Comparison of ENCODE assay signal across 11 cellular contexts in the genomic region with DNA sequence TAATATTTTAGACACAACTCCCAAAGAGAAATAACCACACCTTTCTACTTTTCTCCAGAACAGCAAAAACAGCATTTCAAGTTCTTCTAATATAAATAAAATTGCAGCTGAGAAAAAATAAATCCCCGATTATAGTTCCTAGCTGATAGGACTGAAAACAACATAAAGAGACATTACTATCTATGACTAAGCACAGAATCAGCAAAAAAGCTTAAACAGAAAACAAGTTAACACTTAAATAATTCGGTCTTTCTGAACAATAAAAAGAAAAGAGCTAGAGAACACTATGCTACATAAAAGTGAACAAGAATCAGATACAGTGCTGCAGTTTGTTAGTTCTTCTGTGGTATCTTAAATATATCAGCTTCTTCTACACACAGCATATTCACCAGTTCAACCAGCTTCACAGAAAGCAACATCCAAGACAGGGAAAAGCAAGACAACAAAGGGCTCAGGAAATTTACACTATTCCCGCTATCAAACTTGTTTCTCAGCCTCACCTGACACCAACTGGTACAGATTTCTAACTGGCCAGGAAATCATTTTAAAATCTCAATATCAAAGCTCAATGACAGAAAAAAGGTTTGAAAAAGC. TPM values are rescaled to one million over a fixed set of nuclear protein-coding genes. Genes with fewer than 3 reads are reported as not detected.
DNase-seq lines count a peak whose midpoint lies in the region; ATAC-seq and TF ChIP-seq lines count a peak whose summit lies in the region.
"Had no signal": no experiment of that assay in that cellular context is flagged by ENCODE, and none has a peak within 500 bp of the region (broad histone marks: within the 10 kb centered on the region; RNA-seq: fewer than 3 reads in every experiment).

No MANE protein-coding gene starts in this region.

- intact Hi-C loops in PC-3 (cut with micrococcal nuclease) = loop anchor here (5.0 kb wide), 1 partner anchor 212 kb away; a partner anchor contains a TSS

- H3K9me3 ChIP-seq in PC-3 (ENCODE audit: low read length) = no peaks in the 10 kb centered on the region

- H2AFZ ChIP-seq in PC-3 (ENCODE audit: low read length) = peak overlapping the region; percentile 23; the same call in 1 of the 2 replicates

- peaks cover 81% of the 10 kb centered on the region for H3K4me1 ChIP-seq in PC-3 (ENCODE audit: insufficient read depth, low read length)

- H3K4me3 ChIP-seq in PC-3 (ENCODE audit: low read length) (peak overlapping the region; percentile 60), choroid plexus epithelial cell (ENCODE audit: low read depth, low read length) (no peak overlapping the region)

- ATAC-seq in PC-3 (no peak), omental fat pad (ENCODE audit: low FRiP score) (no peak)
- ATAC-seq: sciatic nerve had no signal

- in situ Hi-C loops in ACHN (cut with HindIII; ENCODE audit: low pct_ligation_motif_present, low pct_unique_long_range_greater_than_20kb, low sequenced_read_pairs) = no loop called here

- peaks cover 28% of the 10 kb centered on the region for H3K36me3 ChIP-seq in PC-3 (ENCODE audit: low read depth, low read length)

- peaks cover 72% of the 10 kb centered on the region for H3K79me2 ChIP-seq in PC-3 (ENCODE audit: low read length)

- H3K27ac Mint-ChIP-seq in nephron progenitor cell = peak overlapping the region; percentile 90

- peak; percentile 30 for DNase-seq in ACHN
- peak; percentile 34 for DNase-seq in PC-3
- peak; percentile 47 for DNase-seq in choroid plexus epithelial cell (ENCODE audit: low read depth)
- DNase-seq in nephron progenitor cell = no peak
- no peak for DNase-seq in omental fat pad (ENCODE audit: low spot score)
- DNase-seq in DMS79 (lab: John Stamatoyannopoulos, UW) = no peak
- no peak for DNase-seq in mesenteric fat pad (ENCODE audit: low spot score)
- no peak for DNase-seq in NCI-H345 treated with DMSO at 0.1 percent for 48 hours (lab: John Stamatoyannopoulos, UW; ENCODE audit: unreplicated experiment)
- DNase-seq: activated CD8-positive, alpha-beta memory T cell treated with anti-CD3 and anti-CD28 coated beads, Interleukin-2, amount 50 U/mL, for 48 hours; NCI-H2227 treated with DMSO at 0.1 percent for 48 hours had no signal

- H3K4me1 Mint-ChIP-seq in nephron progenitor cell = peaks cover 54% of the 10 kb centered on the region

- peak overlapping the region; percentile 82 for H3K4me2 ChIP-seq in PC-3 (ENCODE audit: low read length)

- H3K27ac ChIP-seq in PC-3 (ENCODE audit: low read length) = peak overlapping the region; percentile 99

- H3K36me3 Mint-ChIP-seq in nephron progenitor cell (ENCODE audit: low read depth) = peaks cover 71% of the 10 kb centered on the region

- peaks cover 13% of the 10 kb centered on the region for H3F3A ChIP-seq in PC-3 (ENCODE audit: low read length, unreplicated experiment)

- POLR2A ChIA-PET in PC-3 (lab: Charles Lee; ENCODE audit: unreplicated experiment) = interaction anchor here (0.6 to 1.0 kb wide), 6 partner anchors 8 to 211 kb away, joined by 4 to 8 read pairs (median 6); no protein-coding TSS in a partner anchor

- peak overlapping the region; percentile 86 for H3K9ac ChIP-seq in PC-3 (ENCODE audit: low read length)

- H3K27me3 Mint-ChIP-seq in nephron progenitor cell (ENCODE audit: low read depth, poor library complexity) = no peaks in the 10 kb centered on the region

- H3K4me3 Mint-ChIP-seq in nephron progenitor cell = no peak overlapping the region

- H3K27me3 ChIP-seq in PC-3 (ENCODE audit: low read length) = no peaks in the 10 kb centered on the region

- H4K20me1 ChIP-seq in PC-3 (ENCODE audit: low read length) = no peaks in the 10 kb centered on the region

- no TSS peak for BruUV-seq in PC-3 (replicated peaks; lab: Mats Ljungman, UMichigan)

- TF ChIP-seq CTCF in PC-3 (conservative IDR thresholded peaks at IDR 0.05; ENCODE audit: low read depth, low read length) (no peak), choroid plexus epithelial cell (conservative IDR thresholded peaks at IDR 0.05; ENCODE audit: low read depth, low read length) (no peak), nephron progenitor cell (IDR thresholded peaks at IDR 0.05) (no peak), omental fat pad (IDR thresholded peaks at IDR 0.05) (no peak)

- CTCF ChIA-PET in PC-3 (lab: Charles Lee) = interaction anchor here (0.5 to 1.4 kb wide), 2 partner anchors 10 to 17 kb away, joined by 3 to 4 read pairs; no protein-coding TSS in a partner anchor

- H3K9me3 Mint-ChIP-seq in nephron progenitor cell = no peaks in the 10 kb centered on the region

- H3K9me2 ChIP-seq in PC-3 (replicated peaks; ENCODE audit: low read length) = no peaks in the 10 kb centered on the region

RNA-seq across cellular contexts. Expression of a gene that starts 28.6 kb away (rescaled TPM):
- 52.6 and 62.1 TPM in 2 replicates for total RNA-seq in PC-3 (2014; rRNA removed)
- 10 to 100 TPM; 41.9 to 64.0 (median 55.9) TPM for total RNA-seq in omental fat pad
- 64.0 TPM for total RNA-seq in mesenteric fat pad

Comparison
In these comparisons a context has a peak if more than half of its experiments do, and no peak if none do; other contexts are left out.
1. DNase-seq: peak in ACHN (single experiment), PC-3 (single experiment) and choroid plexus epithelial cell (single experiment); none in nephron progenitor cell (single experiment), omental fat pad (single experiment), DMS79 (single experiment), mesenteric fat pad (single experiment) and NCI-H345 treated with DMSO at 0.1 percent for 48 hours (single experiment).